26 cellular contexts compared by ENCODE assay signal in genomic region chr20:49234831-49235230, GRCh38.
"Had no signal": no experiment of that assay in that cellular context is flagged by ENCODE, and none has a peak within 500 bp of the region (broad histone marks: within the 10 kb centered on the region; RNA-seq: fewer than 3 reads in every experiment).

No MANE protein-coding gene starts in this region.

- H3K9me3 Mint-ChIP-seq: activated naive CD4-positive, alpha-beta T cell treated with anti-CD3 and anti-CD28 coated beads, Interleukin-2, amount 50 U/mL, for 72 hours; activated T-cell treated with anti-CD3 and anti-CD28 coated beads, Interleukin-2, amount 50 U/mL, for 4 hours; brain; endodermal cell; naive B cell; neural progenitor cell had no signal

- H3K27me3 Mint-ChIP-seq: brain, naive B cell had no signal

- H3K4me3 Mint-ChIP-seq: activated T-cell treated with anti-CD3 and anti-CD28 coated beads, Interleukin-2, amount 50 U/mL, for 4 hours; brain; endodermal cell; neural progenitor cell had no signal

- H3K27ac Mint-ChIP-seq: brain, endodermal cell, neural progenitor cell had no signal

- DNase-seq: activated CD4-positive, alpha-beta T cell treated with anti-CD3 and anti-CD28 coated beads for 48 hours; activated CD4-positive, alpha-beta T cell treated with anti-CD3 and anti-CD28 coated beads, Interleukin-2, amount 50 U/mL, for 48 hours; activated CD8-positive, alpha-beta memory T cell treated with anti-CD3 and anti-CD28 coated beads, Interleukin-2, amount 50 U/mL, for 48 hours; activated naive CD4-positive, alpha-beta T cell; activated T-cell treated with anti-CD3 and anti-CD28 coated beads, Interleukin-2, amount 50 U/mL, for 4 hours; adrenal gland; cortex of kidney; endodermal cell; foreskin keratinocyte; heart right ventricle; naive B cell; occipital lobe; psoas muscle; small intestine; stimulated activated CD4-positive, alpha-beta T cell treated with anti-CD3 and anti-CD28 coated beads, Interleukin-1b, Interleukin-23, amount 100 ng/mL, for 48 hours; stimulated activated CD4-positive, alpha-beta T cell treated with anti-CD3 and anti-CD28 coated beads, Interleukin-4, amount 100 ng/mL, for 4 hours; stimulated activated CD8-positive, alpha-beta memory T cell treated with anti-CD3 and anti-CD28 coated beads, Interleukin-4, amount 100 ng/mL, for 48 hours; stimulated activated naive CD4-positive, alpha-beta T cell; T-helper 9 cell; tibial artery; WERI-Rb-1 had no signal

- ATAC-seq: activated CD4-positive, CD25-positive, alpha-beta regulatory T cell treated with anti-CD3 and anti-CD28 coated beads, Interleukin-2, amount 50 U/mL, for 24 hours; activated naive CD4-positive, alpha-beta T cell treated with anti-CD3 and anti-CD28 coated beads, Interleukin-2, amount 50 U/mL, for 72 hours; activated T-cell treated with anti-CD3 and anti-CD28 coated beads, Interleukin-2, amount 50 U/mL, for 4 hours; foreskin keratinocyte; heart right ventricle; left lobe of liver; psoas muscle had no signal
